Comparison of ENCODE assay signal across 34 cellular contexts in genomic region chr7:157755741-157756140, GRCh38.
"Had no signal": no experiment of that assay in that cellular context is flagged by ENCODE, and none has a peak within 500 bp of the region (broad histone marks: within the 10 kb centered on the region; RNA-seq: fewer than 3 reads in every experiment).

No MANE protein-coding gene starts in this region.

- H3K4me1 ChIP-seq: ascending aorta had no signal

- H3K27ac ChIP-seq: ascending aorta, cardiac muscle cell, VCaP had no signal

- H3K36me3 Mint-ChIP-seq: activated CD8-positive, alpha-beta memory T cell treated with anti-CD3 and anti-CD28 coated beads, Interleukin-2, amount 10 ng/mL, durations not matched to agents 7 days and 5 days; activated naive CD4-positive, alpha-beta T cell treated with anti-CD3 and anti-CD28 coated beads, Interleukin-2, amount 10 ng/mL, durations not matched to agents 7 days and 5 days; activated naive CD4-positive, alpha-beta T cell treated with anti-CD3 and anti-CD28 coated beads, Interleukin-2, amount 50 U/mL, for 24 hours; activated naive CD8-positive, alpha-beta T cell; activated naive CD8-positive, alpha-beta T cell treated with anti-CD3 and anti-CD28 coated beads, Interleukin-2, amount 10 ng/mL, durations not matched to agents 7 days and 5 days had no signal

- H3K9me3 ChIP-seq: ascending aorta had no signal

- DNase-seq: activated B cell treated with CpG ODN at 0.5 μM for 24 hours; activated CD4-positive, alpha-beta memory T cell treated with anti-CD3 and anti-CD28 coated beads, Interleukin-2, amount 10 ng/mL, durations not matched to agents 7 days and 5 days; activated CD4-positive, alpha-beta T cell treated with anti-CD3 and anti-CD28 coated beads for 4 hours; activated CD4-positive, alpha-beta T cell treated with anti-CD3 and anti-CD28 coated beads, Interleukin-2, amount 10 ng/mL, durations not matched to agents 7 days and 5 days; activated CD4-positive, alpha-beta T cell treated with anti-CD3 and anti-CD28 coated beads, Interleukin-2, amount 50 U/mL, for 48 hours; activated CD4-positive, CD25-positive, alpha-beta regulatory T cell treated with anti-CD3 and anti-CD28 coated beads, Interleukin-2, amount 50 U/mL, for 72 hours; activated CD8-positive, alpha-beta memory T cell treated with anti-CD3 and anti-CD28 coated beads for 24 hours; activated CD8-positive, alpha-beta memory T cell treated with anti-CD3 and anti-CD28 coated beads, Interleukin-2, amount 10 ng/mL, durations not matched to agents 7 days and 5 days; activated CD8-positive, alpha-beta memory T cell treated with anti-CD3 and anti-CD28 coated beads, Interleukin-2, amount 50 U/mL, for 48 hours; activated CD8-positive, alpha-beta T cell treated with anti-CD3 and anti-CD28 coated beads, Interleukin-2, amount 10 ng/mL, durations not matched to agents 7 days and 5 days; activated effector memory CD4-positive, alpha-beta T cell treated with Interleukin-2 at 50 U/mL for 16 hours; activated gamma-delta T cell; activated naive CD4-positive, alpha-beta T cell treated with anti-CD3 and anti-CD28 coated beads, Interleukin-2, amount 10 ng/mL, durations not matched to agents 7 days and 5 days; activated naive CD4-positive, alpha-beta T cell treated with Interleukin-2 at 50 U/mL for 16 hours; activated naive CD8-positive, alpha-beta T cell treated with anti-CD3 and anti-CD28 coated beads, Interleukin-2, amount 10 ng/mL, durations not matched to agents 7 days and 5 days; activated naive CD8-positive, alpha-beta T cell treated with anti-CD3 and anti-CD28 coated beads, Interleukin-2, amount 50 U/mL, for 24 hours; activated T-cell treated with anti-CD3 and anti-CD28 coated beads, Interleukin-2, amount 50 U/mL, for 48 hours; amygdala; anterior cingulate cortex; caudate nucleus; cerebellar nuclear complex; T-helper 1 cell; T-helper 2 cell; T-helper 9 cell had no signal

- H3K27me3 Mint-ChIP-seq: activated B cell treated with CpG ODN at 0.5 μM for 24 hours; activated CD8-positive, alpha-beta memory T cell treated with anti-CD3 and anti-CD28 coated beads, Interleukin-2, amount 10 ng/mL, durations not matched to agents 7 days and 5 days; activated naive CD4-positive, alpha-beta T cell treated with anti-CD3 and anti-CD28 coated beads, Interleukin-2, amount 50 U/mL, for 24 hours; activated naive CD8-positive, alpha-beta T cell had no signal

- H3K4me3 Mint-ChIP-seq: activated B cell treated with CpG ODN at 0.5 μM for 24 hours; activated CD4-positive, alpha-beta memory T cell treated with anti-CD3 and anti-CD28 coated beads, Interleukin-2, amount 10 ng/mL, durations not matched to agents 7 days and 5 days; activated CD4-positive, alpha-beta T cell treated with anti-CD3 and anti-CD28 coated beads, Interleukin-2, amount 10 ng/mL, durations not matched to agents 7 days and 5 days; activated CD8-positive, alpha-beta memory T cell treated with anti-CD3 and anti-CD28 coated beads, Interleukin-2, amount 10 ng/mL, durations not matched to agents 7 days and 5 days; activated CD8-positive, alpha-beta T cell treated with anti-CD3 and anti-CD28 coated beads, Interleukin-2, amount 10 ng/mL, durations not matched to agents 7 days and 5 days; activated naive CD4-positive, alpha-beta T cell treated with anti-CD3 and anti-CD28 coated beads, Interleukin-2, amount 10 ng/mL, durations not matched to agents 7 days and 5 days; activated naive CD4-positive, alpha-beta T cell treated with anti-CD3 and anti-CD28 coated beads, Interleukin-2, amount 50 U/mL, for 24 hours; activated naive CD8-positive, alpha-beta T cell; activated naive CD8-positive, alpha-beta T cell treated with anti-CD3 and anti-CD28 coated beads, Interleukin-2, amount 10 ng/mL, durations not matched to agents 7 days and 5 days; activated naive CD8-positive, alpha-beta T cell treated with anti-CD3 and anti-CD28 coated beads, Interleukin-2, amount 50 U/mL, for 24 hours; brain; central memory CD8-positive, alpha-beta T cell; T-helper 1 cell treated with Interleukin-12 subunit alpha and Interleukin-12 subunit beta and Interleukin-4 antibody, amounts not matched to agents 30 μg/mL and 1 μg/mL, for 36 hours; T-helper 2 cell treated with Interferon-gamma antibody and Interleukin-4, amounts not matched to agents 5 μg/mL and 100 μg/mL, for 36 hours had no signal

- H3K27ac Mint-ChIP-seq: activated B cell treated with CpG ODN at 0.5 μM for 24 hours; activated CD4-positive, alpha-beta memory T cell treated with anti-CD3 and anti-CD28 coated beads, Interleukin-2, amount 10 ng/mL, durations not matched to agents 7 days and 5 days; activated CD4-positive, alpha-beta T cell treated with anti-CD3 and anti-CD28 coated beads, Interleukin-2, amount 10 ng/mL, durations not matched to agents 7 days and 5 days; activated CD8-positive, alpha-beta memory T cell treated with anti-CD3 and anti-CD28 coated beads, Interleukin-2, amount 10 ng/mL, durations not matched to agents 7 days and 5 days; activated CD8-positive, alpha-beta T cell treated with anti-CD3 and anti-CD28 coated beads, Interleukin-2, amount 10 ng/mL, durations not matched to agents 7 days and 5 days; activated naive CD4-positive, alpha-beta T cell treated with anti-CD3 and anti-CD28 coated beads, Interleukin-2, amount 10 ng/mL, durations not matched to agents 7 days and 5 days; activated naive CD4-positive, alpha-beta T cell treated with anti-CD3 and anti-CD28 coated beads, Interleukin-2, amount 50 U/mL, for 24 hours; activated naive CD8-positive, alpha-beta T cell; activated naive CD8-positive, alpha-beta T cell treated with anti-CD3 and anti-CD28 coated beads, Interleukin-2, amount 10 ng/mL, durations not matched to agents 7 days and 5 days; activated naive CD8-positive, alpha-beta T cell treated with anti-CD3 and anti-CD28 coated beads, Interleukin-2, amount 50 U/mL, for 24 hours; activated T-helper 2 cell treated with anti-CD3 and anti-CD28 coated beads, Interferon-gamma antibody, Interleukin-2, Interleukin-4, amounts not matched to agents 10 μg/mL and 5 μg/mL and 100 μg/mL, durations not matched to agents 14 hours and 24 hours and 36 hours; brain; T-helper 1 cell treated with Interleukin-12 subunit alpha and Interleukin-12 subunit beta and Interleukin-4 antibody, amounts not matched to agents 30 μg/mL and 1 μg/mL, for 36 hours; T-helper 2 cell treated with Interferon-gamma antibody and Interleukin-4, amounts not matched to agents 5 μg/mL and 100 μg/mL, for 36 hours had no signal

- H3K36me3 ChIP-seq: ascending aorta, cardiac muscle cell had no signal

- H3K9me3 Mint-ChIP-seq: activated B cell treated with CpG ODN at 0.5 μM for 24 hours; activated CD4-positive, alpha-beta memory T cell treated with anti-CD3 and anti-CD28 coated beads, Interleukin-2, amount 10 ng/mL, durations not matched to agents 7 days and 5 days; activated CD4-positive, alpha-beta T cell treated with anti-CD3 and anti-CD28 coated beads, Interleukin-2, amount 10 ng/mL, durations not matched to agents 7 days and 5 days; activated naive CD4-positive, alpha-beta T cell treated with anti-CD3 and anti-CD28 coated beads, Interleukin-2, amount 10 ng/mL, durations not matched to agents 7 days and 5 days; activated naive CD4-positive, alpha-beta T cell treated with anti-CD3 and anti-CD28 coated beads, Interleukin-2, amount 50 U/mL, for 24 hours; activated naive CD8-positive, alpha-beta T cell treated with anti-CD3 and anti-CD28 coated beads, Interleukin-2, amount 10 ng/mL, durations not matched to agents 7 days and 5 days; activated naive CD8-positive, alpha-beta T cell treated with anti-CD3 and anti-CD28 coated beads, Interleukin-2, amount 50 U/mL, for 24 hours; activated T-helper 2 cell treated with anti-CD3 and anti-CD28 coated beads, Interferon-gamma antibody, Interleukin-2, Interleukin-4, amounts not matched to agents 10 μg/mL and 5 μg/mL and 100 μg/mL, durations not matched to agents 14 hours and 24 hours and 36 hours; central memory CD8-positive, alpha-beta T cell; T-helper 1 cell treated with Interleukin-12 subunit alpha and Interleukin-12 subunit beta and Interleukin-4 antibody, amounts not matched to agents 30 μg/mL and 1 μg/mL, for 36 hours; T-helper 2 cell treated with Interferon-gamma antibody and Interleukin-4, amounts not matched to agents 5 μg/mL and 100 μg/mL, for 36 hours had no signal

- H3K4me3 ChIP-seq: ascending aorta, cardiac muscle cell had no signal

- H3K4me1 Mint-ChIP-seq: activated B cell treated with CpG ODN at 0.5 μM for 24 hours; activated CD4-positive, alpha-beta memory T cell treated with anti-CD3 and anti-CD28 coated beads, Interleukin-2, amount 10 ng/mL, durations not matched to agents 7 days and 5 days had no signal

- H3K27me3 ChIP-seq: ascending aorta, cardiac muscle cell had no signal
